25 cellular contexts compared by ENCODE assay signal in the genomic region with DNA sequence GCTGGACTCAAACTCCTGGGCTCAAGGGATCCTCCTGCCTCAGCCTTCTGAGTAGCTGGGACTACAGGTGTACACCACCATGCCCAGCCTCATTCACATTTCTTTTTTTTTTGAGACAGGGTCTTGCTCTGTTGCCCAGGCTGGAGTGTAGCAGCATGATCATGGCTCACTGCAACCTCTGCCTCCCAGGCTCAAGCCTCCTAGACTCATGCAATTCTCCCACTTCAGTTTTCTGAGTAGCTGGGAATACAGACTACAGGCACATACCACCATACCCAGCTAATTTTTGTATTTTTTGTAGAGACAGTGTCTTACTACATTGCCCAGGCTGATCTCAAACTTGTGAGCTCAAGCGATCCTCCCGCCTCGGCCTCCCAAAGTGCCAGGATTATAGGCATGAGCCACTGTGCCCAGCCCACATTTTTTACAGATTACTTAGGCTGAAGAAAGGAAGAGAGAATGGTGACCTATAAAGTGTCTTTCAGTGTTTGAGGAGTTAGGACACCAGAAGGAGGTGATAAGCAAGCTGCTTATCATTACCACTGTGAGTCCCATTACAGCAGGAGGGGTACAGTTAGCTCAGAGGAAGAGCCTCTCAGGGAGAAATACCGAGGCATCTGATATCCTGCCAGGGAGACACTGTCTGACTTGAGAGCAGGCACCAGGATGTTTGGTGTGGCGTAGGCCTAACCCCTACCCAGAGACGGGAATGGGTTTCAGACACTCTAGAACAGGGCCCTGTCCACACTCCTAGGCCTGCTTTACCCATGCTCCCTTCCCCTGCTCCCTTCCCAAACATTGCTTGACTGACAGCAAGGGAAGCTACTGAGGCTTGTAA. TPM values are rescaled to one million over a fixed set of nuclear protein-coding genes. Genes with fewer than 3 reads are reported as not detected.
DNase-seq lines count a peak whose midpoint lies in the region; ATAC-seq, FAIRE-seq and TF ChIP-seq lines count a peak whose summit lies in the region.
"Had no signal": no experiment of that assay in that cellular context is flagged by ENCODE, and none has a peak within 500 bp of the region (broad histone marks: within the 10 kb centered on the region; RNA-seq: fewer than 3 reads in every experiment).

No MANE protein-coding gene starts in this region.

- 83% methylated on average over 6 of the region's 6 CpGs for WGBS in A549 (ENCODE audit: missing lambda C conversion rate)
- WGBS in right lobe of liver (ENCODE audit: insufficient coverage, low coverage, low lambda C conversion rate, missing lambda C conversion rate): 72% methylated on average over 4 of the region's 6 CpGs

- CTCF ChIA-PET in A549 (lab: Yijun Ruan, JAX) (interaction anchor here (0.6 to 0.9 kb wide), 3 partner anchors 18 to 188 kb away, joined by 3 to 4 read pairs (median 3); no protein-coding TSS in a partner anchor), HEK293 (lab: Yijun Ruan, JAX) (interaction anchor here (0.6 kb wide), 1 partner anchor 60 kb away, joined by 3 read pairs; no protein-coding TSS in a partner anchor)

- intact Hi-C loops in right lobe of liver (cut with DNase I): no loop called here

- H3K4me1 Mint-ChIP-seq in astrocyte (ENCODE audit: low read depth, unreplicated experiment): peaks cover 10% of the 10 kb centered on the region
- H3K4me1 Mint-ChIP-seq: activated naive CD4-positive, alpha-beta T cell treated with anti-CD3 and anti-CD28 coated beads, Interleukin-2, amount 10 ng/mL, durations not matched to agents 7 days and 5 days; CD4-positive, CD25-positive, alpha-beta regulatory T cell had no signal

- no peak for TF ChIP-seq CTCF in A549 (IDR thresholded peaks at IDR 0.05)
- no peak for TF ChIP-seq CTCF in HEK293 (tag by site-specific recombination; IDR thresholded peaks at IDR 0.05)
- TF ChIP-seq CTCF in astrocyte (IDR thresholded peaks at IDR 0.05; ENCODE audit: insufficient read depth, low read depth, low read length): no peak
- TF ChIP-seq CTCF in right lobe of liver (IDR thresholded peaks at IDR 0.05): no peak

- H3K27ac Mint-ChIP-seq in astrocyte (ENCODE audit: unreplicated experiment): peak overlapping the region; percentile 62
- H3K27ac Mint-ChIP-seq: activated naive CD4-positive, alpha-beta T cell treated with anti-CD3 and anti-CD28 coated beads, Interleukin-2, amount 10 ng/mL, durations not matched to agents 7 days and 5 days had no signal

- H3K9me3 ChIP-seq in A549 (no peaks in the 10 kb centered on the region), HEK293 (ENCODE audit: control insufficient read depth, insufficient read depth, low read depth, low read length) (no peaks in the 10 kb centered on the region), astrocyte (ENCODE audit: insufficient read depth, low read depth, low read length) (no peaks in the 10 kb centered on the region), right lobe of liver (no peaks in the 10 kb centered on the region)
- H3K9me3 ChIP-seq: colonic mucosa, mucosa of descending colon, stomach, upper lobe of left lung had no signal

- H3K36me3 ChIP-seq in HEK293 (ENCODE audit: control insufficient read depth in 2 of 2, insufficient read depth in 1 of 2, low read length in 2 of 2) (peaks cover 0 to 4% of the 10 kb centered on the region in 2 experiments; a peak in 2 of 3 replicates), astrocyte (ENCODE audit: insufficient read depth, low read length) (peaks cover 2% of the 10 kb centered on the region), right lobe of liver (no peaks in the 10 kb centered on the region)
- H3K36me3 ChIP-seq: colonic mucosa had no signal

- H3K27me3 ChIP-seq in astrocyte (ENCODE audit: insufficient read depth, low read length) (no peaks in the 10 kb centered on the region), right lobe of liver (no peaks in the 10 kb centered on the region)
- H3K27me3 ChIP-seq: colonic mucosa, stomach, upper lobe of left lung had no signal

- H3K4me2 ChIP-seq in A549: no peak overlapping the region
- no peak overlapping the region for H3K4me2 ChIP-seq in astrocyte (ENCODE audit: low read length)

- peaks cover 1% of the 10 kb centered on the region for H3K9me3 Mint-ChIP-seq in astrocyte (ENCODE audit: unreplicated experiment)
- H3K9me3 Mint-ChIP-seq: activated naive CD4-positive, alpha-beta T cell treated with anti-CD3 and anti-CD28 coated beads, Interleukin-2, amount 10 ng/mL, durations not matched to agents 7 days and 5 days; CD4-positive, CD25-positive, alpha-beta regulatory T cell had no signal

- H3K9ac ChIP-seq in astrocyte (ENCODE audit: low read length): no peak overlapping the region

- ATAC-seq in A549 (peak; percentile 49 to 54; a peak in 4 of 6 replicates), right lobe of liver (peak; percentile 8 to 55 (median 18)), GM18519 (IDR thresholded peaks at IDR 0.05; ENCODE audit: low FRiP score, unreplicated experiment) (no peak)
- ATAC-seq: mucosa of descending colon, PC-3, sciatic nerve had no signal

- FAIRE-seq in A549 (lab: Jason Lieb, UNC) (no peak), astrocyte (lab: Jason Lieb, UNC) (no peak)
- FAIRE-seq: GM18507 had no signal

- H3K4me1 ChIP-seq in A549: no peaks in the 10 kb centered on the region
- H3K4me1 ChIP-seq in HEK293 (ENCODE audit: control insufficient read depth, insufficient read depth, low read length): peaks cover 3% of the 10 kb centered on the region; the same call in 1 of the 2 replicates
- no peaks in the 10 kb centered on the region for H3K4me1 ChIP-seq in astrocyte (ENCODE audit: insufficient read depth, low read length)
- peaks cover 0 to 44% (median 11%) of the 10 kb centered on the region in 4 donors for H3K4me1 ChIP-seq in right lobe of liver

- H3K27ac ChIP-seq in A549 (no peak overlapping the region), HEK293 (ENCODE audit: extremely low read depth, low read depth, low read length) (no peak overlapping the region), astrocyte (ENCODE audit: low read depth, low read length) (no peak overlapping the region), right lobe of liver (no peak overlapping the region)
- H3K27ac ChIP-seq: colonic mucosa, stomach had no signal

- H2AFZ ChIP-seq in astrocyte (ENCODE audit: low read depth, low read length): no peak overlapping the region

- no peak for DNase-seq in A549 (ENCODE audit: low read depth in 1 of 2, low spot score in 1 of 2)
- DNase-seq in astrocyte (ENCODE audit: low read depth): no peak
- DNase-seq in right lobe of liver: no peak
- DNase-seq in NCI-H1417 (lab: John Stamatoyannopoulos, UW): no peak
- no peak for DNase-seq in NCI-H226
- no peak for DNase-seq in cerebellum (ENCODE audit: low spot score)
- DNase-seq: activated CD4-positive, alpha-beta T cell treated with anti-CD3 and anti-CD28 coated beads for 48 hours; activated CD8-positive, alpha-beta memory T cell treated with anti-CD3 and anti-CD28 coated beads, Interleukin-2, amount 50 U/mL, for 4 hours; activated naive CD4-positive, alpha-beta T cell treated with anti-CD3 and anti-CD28 coated beads, Interleukin-2, amount 10 ng/mL, durations not matched to agents 7 days and 5 days; aorta; CD4-positive, CD25-positive, alpha-beta regulatory T cell; colonic mucosa; foreskin melanocyte; KG1; mucosa of descending colon; NCI-H526; nucleus accumbens; PC-3; stomach; T-helper 9 cell; upper lobe of left lung had no signal

- H4K20me1 ChIP-seq in astrocyte (ENCODE audit: insufficient read depth, low read length): no peaks in the 10 kb centered on the region

- no peaks in the 10 kb centered on the region for H3K27me3 Mint-ChIP-seq in astrocyte (ENCODE audit: low read depth, unreplicated experiment)
- H3K27me3 Mint-ChIP-seq: activated naive CD4-positive, alpha-beta T cell treated with anti-CD3 and anti-CD28 coated beads, Interleukin-2, amount 10 ng/mL, durations not matched to agents 7 days and 5 days; CD4-positive, CD25-positive, alpha-beta regulatory T cell had no signal

- peaks cover 7% of the 10 kb centered on the region for H3K36me3 Mint-ChIP-seq in astrocyte (ENCODE audit: low read depth, unreplicated experiment)

- TF ChIP-seq RAD21 in A549 (conservative IDR thresholded peaks at IDR 0.05 in 1 of 2, IDR thresholded peaks at IDR 0.05 in 1 of 2): no peak

- TF ChIP-seq EP300 in A549 (IDR thresholded peaks at IDR 0.05): no peak

- POLR2A ChIA-PET in A549 (lab: Yijun Ruan, JAX) (interaction anchor here (1.1 kb wide), 1 partner anchor 16 kb away, joined by 3 read pairs; no protein-coding TSS in a partner anchor), HEK293 (lab: Yijun Ruan, JAX) (interaction anchor here (1.0 kb wide), 1 partner anchor 10 kb away, joined by 4 read pairs; no protein-coding TSS in a partner anchor)

- no peak overlapping the region for H3K4me3 Mint-ChIP-seq in astrocyte (ENCODE audit: unreplicated experiment)
- H3K4me3 Mint-ChIP-seq: activated naive CD4-positive, alpha-beta T cell treated with anti-CD3 and anti-CD28 coated beads, Interleukin-2, amount 10 ng/mL, durations not matched to agents 7 days and 5 days; CD4-positive, CD25-positive, alpha-beta regulatory T cell had no signal

- TF ChIP-seq POLR2A in A549 (IDR thresholded peaks at IDR 0.05; ENCODE audit: low read length) (no peak), right lobe of liver (IDR thresholded peaks at IDR 0.05) (no peak)

- H3K4me3 ChIP-seq in A549 (no peak overlapping the region), HEK293 (ENCODE audit: low read depth, low read length) (no peak overlapping the region), astrocyte (ENCODE audit: insufficient read depth, low read depth, low read length) (no peak overlapping the region), right lobe of liver (no peak overlapping the region)
- H3K4me3 ChIP-seq: colonic mucosa, mucosa of descending colon, stomach, upper lobe of left lung had no signal

- no peaks in the 10 kb centered on the region for H3K79me2 ChIP-seq in astrocyte (ENCODE audit: insufficient read depth, low read length)

RNA-seq across cellular contexts. Expression of gene FAXDC2, which starts 9.7 kb away (rescaled TPM):
- polyA plus RNA-seq in A549 (2011; rRNA removed): 0.94 and 1.6 TPM in 2 replicates
- 0.13 and 0.17 TPM in 2 replicates for polyA plus RNA-seq in A549 (2012; cell fraction: cytosol; rRNA removed)
- 0.04 and 0.10 TPM in 2 replicates for polyA plus RNA-seq in A549 (2012; cell fraction: nucleus; rRNA removed)
- 0.14 to 0.42 TPM (median 0.33 TPM) in 3 replicates for polyA plus RNA-seq in A549 (2017; fragmentation: RNase III; extraction: RNeasy Plus Mini Kit Qiagen cat#74134 plus additional on column Dnase treatment)
- 0.68 and 2.6 TPM in 2 replicates for polyA minus RNA-seq in A549 (2011; rRNA and poly(A)+ RNA removed)
- total RNA-seq in astrocyte: 3.6 and 3.7 TPM in 2 replicates
- total RNA-seq in right lobe of liver: 10 to 100 TPM; 27.3 to 98.1 (median 53.2) TPM
- 9.4 TPM for total RNA-seq in cerebellum
- total RNA-seq: PC-3 had no signal

RNA-seq across cellular contexts. Expression of gene CNOT8, which starts 17.8 kb away (rescaled TPM):
- polyA plus RNA-seq in A549 (2011; rRNA removed) (49.8 and 52.7 TPM in 2 replicates), A549 (2017; fragmentation: RNase III; extraction: RNeasy Plus Mini Kit Qiagen cat#74134 plus additional on column Dnase treatment) (35.7 to 41.2 TPM (median 40.6 TPM) in 3 replicates)
- 26.9 and 29.5 TPM in 2 replicates for polyA plus RNA-seq in A549 (2012; cell fraction: cytosol; rRNA removed)
- 19.7 and 28.3 TPM in 2 replicates for polyA plus RNA-seq in A549 (2012; cell fraction: nucleus; rRNA removed)
- 24.7 and 27.5 TPM in 2 replicates for polyA minus RNA-seq in A549 (2011; rRNA and poly(A)+ RNA removed)
- total RNA-seq in astrocyte (40.1 and 45.6 TPM in 2 replicates), right lobe of liver (10 to 100 TPM; 12.4 to 19.6 (median 16.5) TPM), cerebellum (60.9 TPM)
